Comparison of ENCODE assay signal across 29 cellular contexts in genomic region chr7:106316947-106317346, GRCh38.
"Had no signal": no experiment of that assay in that cellular context is flagged by ENCODE, and none has a peak within 500 bp of the region (broad histone marks: within the 10 kb centered on the region; RNA-seq: fewer than 3 reads in every experiment).

No MANE protein-coding gene starts in this region.

- H3K4me3 Mint-ChIP-seq: dendritic cell treated with granulocyte-macrophage colony-stimulating factor and Interleukin-4, amounts not matched to agents 40 ng/mL and 50 ng/mL, for 4 days; effector memory CD8-positive, alpha-beta T cell; endodermal cell had no signal

- H3K4me3 ChIP-seq: colonic mucosa, coronary artery, dorsolateral prefrontal cortex, esophagus muscularis mucosa, esophagus squamous epithelium, gastrocnemius medialis, gastroesophageal sphincter, heart left ventricle, heart right ventricle had no signal

- H3K4me1 Mint-ChIP-seq: endodermal cell had no signal

- H3K9me3 Mint-ChIP-seq: dendritic cell treated with granulocyte-macrophage colony-stimulating factor and Interleukin-4, amounts not matched to agents 40 ng/mL and 50 ng/mL, for 4 days; effector memory CD8-positive, alpha-beta T cell had no signal

- ATAC-seq: effector memory CD8-positive, alpha-beta T cell; esophagus mucosa; foreskin keratinocyte; gastrocnemius medialis; gastroesophageal sphincter; heart left ventricle; heart right ventricle had no signal

- H3K4me1 ChIP-seq: colonic mucosa, esophagus muscularis mucosa, esophagus squamous epithelium, gastrocnemius medialis, gastroesophageal sphincter had no signal

- H3K27ac ChIP-seq: colonic mucosa, coronary artery, dorsolateral prefrontal cortex, epithelial cell of prostate, esophagus muscularis mucosa, esophagus squamous epithelium, foreskin keratinocyte, gastrocnemius medialis, gastroesophageal sphincter, heart left ventricle, heart right ventricle had no signal

- H3K9me3 ChIP-seq: colonic mucosa, esophagus muscularis mucosa, esophagus squamous epithelium, gastrocnemius medialis had no signal

- DNase-seq: colonic mucosa; cortex of kidney; dermis blood vessel endothelial cell; dorsolateral prefrontal cortex; effector CD4-positive, alpha-beta T cell; effector CD8-positive, alpha-beta T cell; effector memory CD4-positive, alpha-beta T cell; effector memory CD8-positive, alpha-beta T cell; endodermal cell; erythroblast; esophagus squamous epithelium; foreskin fibroblast; foreskin keratinocyte; foreskin melanocyte; gastrocnemius medialis; glutamatergic neuron; head of caudate nucleus; heart left ventricle; heart right ventricle had no signal

- FAIRE-seq: colon, endometrium, endothelial cell of umbilical vein, frontal cortex had no signal

- H3K27ac Mint-ChIP-seq: dendritic cell treated with granulocyte-macrophage colony-stimulating factor and Interleukin-4, amounts not matched to agents 40 ng/mL and 50 ng/mL, for 4 days; effector memory CD8-positive, alpha-beta T cell; endodermal cell had no signal

- H3K27me3 ChIP-seq: colonic mucosa, dorsolateral prefrontal cortex, esophagus muscularis mucosa, foreskin keratinocyte, gastrocnemius medialis, gastroesophageal sphincter had no signal

- H3K36me3 ChIP-seq: colonic mucosa, esophagus muscularis mucosa, esophagus squamous epithelium, gastrocnemius medialis, gastroesophageal sphincter, heart left ventricle, heart right ventricle had no signal
